In the genomic region with DNA sequence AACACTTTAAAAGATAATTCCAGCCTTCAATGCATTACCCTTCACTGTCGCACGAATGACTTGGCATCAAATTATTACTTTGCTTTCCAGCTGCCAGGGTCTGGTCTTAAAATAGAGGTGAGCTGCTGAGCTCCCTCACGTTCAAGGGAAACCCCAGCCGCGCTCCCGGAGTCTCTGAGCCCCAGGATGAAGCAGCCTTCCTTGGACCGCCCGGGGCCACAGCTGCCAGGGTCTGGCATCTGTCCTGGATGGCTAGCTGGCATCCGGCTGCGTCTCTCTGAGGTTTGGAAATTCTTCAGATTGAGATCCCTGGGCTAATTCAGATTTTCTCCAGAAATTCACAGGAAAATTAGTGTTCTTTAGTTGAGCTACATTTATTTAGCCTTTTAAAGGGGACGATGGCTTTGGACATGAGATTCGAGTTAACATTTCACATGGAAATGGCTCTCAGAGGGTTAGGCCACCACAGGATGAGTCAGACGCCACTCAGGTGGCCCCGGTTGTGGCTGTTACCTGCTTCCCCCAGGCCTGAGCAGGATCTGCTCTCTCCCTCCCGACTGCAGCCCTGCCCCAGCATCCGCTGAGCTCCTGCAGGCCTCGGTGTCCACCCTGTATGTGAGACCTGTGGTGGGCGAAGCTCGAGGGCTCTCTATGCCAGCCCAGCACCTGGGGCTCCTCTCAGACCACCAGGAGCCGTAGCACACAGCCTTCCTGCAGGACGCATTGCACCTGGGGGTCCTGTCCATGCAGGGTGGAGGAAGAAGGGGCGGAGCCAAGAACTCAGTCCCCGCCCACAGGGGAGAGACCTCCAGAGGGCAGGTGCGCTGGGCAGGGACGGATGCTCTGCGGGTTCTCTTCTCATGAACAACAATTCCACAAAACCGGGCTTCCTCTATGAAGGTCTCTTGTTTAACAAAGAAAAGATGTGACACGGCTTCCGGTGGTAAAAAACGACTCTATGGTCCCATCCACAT, we compare ENCODE assay signal across 13 cellular contexts.
"Had no signal": no experiment of that assay in that cellular context is flagged by ENCODE, and none has a peak within 500 bp of the region (broad histone marks: within the 10 kb centered on the region; RNA-seq: fewer than 3 reads in every experiment).

No MANE protein-coding gene starts in this region.

- H3K36me3 ChIP-seq: neural progenitor cell, ovary had no signal

- H3K27ac Mint-ChIP-seq: activated naive CD8-positive, alpha-beta T cell treated with anti-CD3 and anti-CD28 coated beads, Interleukin-2, amount 50 U/mL, for 24 hours; neural progenitor cell had no signal

- H3K27ac ChIP-seq: neural progenitor cell, ovary, transverse colon had no signal

- H3K27me3 ChIP-seq: neural progenitor cell, ovary, transverse colon had no signal

- H3K4me1 Mint-ChIP-seq: activated naive CD8-positive, alpha-beta T cell treated with anti-CD3 and anti-CD28 coated beads, Interleukin-2, amount 50 U/mL, for 24 hours; stimulated activated naive B cell treated with anti-CD40 and anti-IgM and Interleukin-4, amounts not matched to agents 10 μg/mL and 1 μg/mL and 100 μg/mL, for 72 hours had no signal

- H3K4me3 Mint-ChIP-seq: activated naive CD8-positive, alpha-beta T cell treated with anti-CD3 and anti-CD28 coated beads, Interleukin-2, amount 50 U/mL, for 24 hours; neural progenitor cell; stimulated activated naive B cell treated with anti-CD40 and anti-IgM and Interleukin-4, amounts not matched to agents 10 μg/mL and 1 μg/mL and 100 μg/mL, for 72 hours had no signal

- H3K4me1 ChIP-seq: neural progenitor cell, transverse colon had no signal

- H3K9me3 ChIP-seq: ovary, transverse colon had no signal

- H3K9me3 Mint-ChIP-seq: activated naive CD8-positive, alpha-beta T cell treated with anti-CD3 and anti-CD28 coated beads, Interleukin-2, amount 50 U/mL, for 24 hours; neural progenitor cell; stimulated activated naive B cell treated with anti-CD40 and anti-IgM and Interleukin-4, amounts not matched to agents 10 μg/mL and 1 μg/mL and 100 μg/mL, for 72 hours had no signal

- H3K4me3 ChIP-seq: neural progenitor cell, ovary, transverse colon had no signal

- DNase-seq: activated CD4-positive, alpha-beta T cell treated with anti-CD3 and anti-CD28 coated beads, Interleukin-2, amount 50 U/mL, for 1 hour; activated naive CD4-positive, alpha-beta T cell; activated naive CD8-positive, alpha-beta T cell treated with anti-CD3 and anti-CD28 coated beads, Interleukin-2, amount 50 U/mL, for 24 hours; hippocampal formation; kidney glomerular epithelial cell; ovary; stimulated activated CD4-positive, alpha-beta T cell treated with anti-CD3 and anti-CD28 coated beads, Interleukin-4, amount 100 ng/mL, for 1 hour; stimulated activated naive B cell treated with anti-CD40 and anti-IgM and Interleukin-4, amounts not matched to agents 10 μg/mL and 1 μg/mL and 100 μg/mL, for 72 hours; T-helper 9 cell; transverse colon had no signal

- H3K27me3 Mint-ChIP-seq: activated naive CD8-positive, alpha-beta T cell treated with anti-CD3 and anti-CD28 coated beads, Interleukin-2, amount 50 U/mL, for 24 hours; stimulated activated naive B cell treated with anti-CD40 and anti-IgM and Interleukin-4, amounts not matched to agents 10 μg/mL and 1 μg/mL and 100 μg/mL, for 72 hours had no signal

- ATAC-seq: activated CD4-positive, CD25-positive, alpha-beta regulatory T cell treated with anti-CD3 and anti-CD28 coated beads, Interleukin-2, amount 50 U/mL, for 24 hours; activated naive CD8-positive, alpha-beta T cell treated with anti-CD3 and anti-CD28 coated beads, Interleukin-2, amount 50 U/mL, for 24 hours; esophagus mucosa; stimulated activated naive B cell treated with anti-CD40 and anti-IgM and Interleukin-4, amounts not matched to agents 10 μg/mL and 1 μg/mL and 100 μg/mL, for 72 hours had no signal
